ENCODE assay signal across 7 cellular contexts in genomic region chr14:77021424-77021823, GRCh38. TPM values are rescaled to one million over a fixed set of nuclear protein-coding genes. Genes with fewer than 3 reads are reported as not detected.
DNase-seq lines count a peak whose midpoint lies in the region; ATAC-seq and TF ChIP-seq lines count a peak whose summit lies in the region.
"Not testable (repeated sequence)": the region's sequence is repeated elsewhere in the genome, so short reads cannot be mapped to it uniquely, and the experiment has no call there.

No MANE protein-coding gene starts in this region.

- H3K9ac ChIP-seq in parathyroid adenoma = not testable (repeated sequence)

- not testable (repeated sequence) for ATAC-seq in Panc1

- H3K4me3 Mint-ChIP-seq in activated CD4-positive, alpha-beta T cell treated with anti-CD3 and anti-CD28 coated beads, Interleukin-2, amount 10 ng/mL, durations not matched to agents 7 days and 5 days; activated naive CD4-positive, alpha-beta T cell treated with anti-CD3 and anti-CD28 coated beads for 36 hours: not testable (repeated sequence)

- peak; percentile 58 for DNase-seq in GM12865 (ENCODE audit: low read depth)
- not testable (repeated sequence) for DNase-seq in Panc1 (ENCODE audit: low read depth, low spot score); activated CD4-positive, alpha-beta T cell treated with anti-CD3 and anti-CD28 coated beads, Interleukin-2, amount 10 ng/mL, durations not matched to agents 7 days and 5 days; right atrium auricular region (ENCODE audit: low spot score); stomach
- peak; percentile 38 for DNase-seq in activated naive CD4-positive, alpha-beta T cell treated with anti-CD3 and anti-CD28 coated beads for 36 hours

- H3K27ac Mint-ChIP-seq in activated CD4-positive, alpha-beta T cell treated with anti-CD3 and anti-CD28 coated beads, Interleukin-2, amount 10 ng/mL, durations not matched to agents 7 days and 5 days = peak overlapping the region; percentile 73
- H3K27ac Mint-ChIP-seq in activated naive CD4-positive, alpha-beta T cell treated with anti-CD3 and anti-CD28 coated beads for 36 hours = peak overlapping the region; percentile 52

- intact Hi-C loops in Panc1 (cut with micrococcal nuclease; ENCODE audit: unreplicated experiment); activated naive CD4-positive, alpha-beta T cell treated with anti-CD3 and anti-CD28 coated beads for 36 hours (cut with micrococcal nuclease); stomach (cut with DNase I; ENCODE audit: low total_unique reads): not testable (repeated sequence)

- BruUV-seq in Panc1 (replicated peaks; lab: Mats Ljungman, UMichigan) = not testable (repeated sequence)

- 93 to 96% (median 94%) methylated on average over 11 of the region's 11 CpGs for WGBS in stomach, 5 donors

- not testable (repeated sequence) for H3K9me3 Mint-ChIP-seq in activated CD4-positive, alpha-beta T cell treated with anti-CD3 and anti-CD28 coated beads, Interleukin-2, amount 10 ng/mL, durations not matched to agents 7 days and 5 days; activated naive CD4-positive, alpha-beta T cell treated with anti-CD3 and anti-CD28 coated beads for 36 hours

- H3K36me3 ChIP-seq in Panc1 (ENCODE audit: control insufficient read depth, insufficient read depth, low read length); parathyroid adenoma (ENCODE audit: control insufficient read depth, insufficient read depth, low read length): not testable (repeated sequence)
- H3K36me3 ChIP-seq in right atrium auricular region (peaks cover 15% of the 10 kb centered on the region), stomach (peaks cover 6 to 19% (median 16%) of the 10 kb centered on the region in 4 donors)

- not testable (repeated sequence) for TF ChIP-seq CTCF in GM12865 (IDR thresholded peaks at IDR 0.05; ENCODE audit: insufficient read depth, low read depth, low read length, missing control alignments); Panc1 (IDR thresholded peaks at IDR 0.05); right atrium auricular region (IDR thresholded peaks at IDR 0.05); parathyroid adenoma (IDR thresholded peaks at IDR 0.05); stomach (IDR thresholded peaks at IDR 0.05)

- H3K4me1 ChIP-seq in Panc1 (ENCODE audit: control insufficient read depth, insufficient read depth, low read length) = peaks cover 22% of the 10 kb centered on the region
- peaks cover 0 to 42% of the 10 kb centered on the region in 2 donors for H3K4me1 ChIP-seq in right atrium auricular region
- peaks cover 19% of the 10 kb centered on the region for H3K4me1 ChIP-seq in parathyroid adenoma
- peaks cover 36 to 48% (median 42%) of the 10 kb centered on the region in 4 donors for H3K4me1 ChIP-seq in stomach

- TF ChIP-seq POLR2A in stomach (IDR thresholded peaks at IDR 0.05) = not testable (repeated sequence)

- not testable (repeated sequence) for H3K4me3 ChIP-seq in GM12865 (ENCODE audit: low read depth, low read length); Panc1 (ENCODE audit: low read depth in 2 of 2, low read length in 2 of 2); right atrium auricular region; parathyroid adenoma (ENCODE audit: low read depth, low read length); stomach

- CTCF ChIA-PET in Panc1 (lab: Charles Lee) = interaction anchor here (0.6 kb wide), 1 partner anchor 44 kb away, joined by 5 read pairs; no protein-coding TSS in a partner anchor
- CTCF ChIA-PET in activated CD4-positive, alpha-beta T cell treated with anti-CD3 and anti-CD28 coated beads, Interleukin-2, amount 10 ng/mL, durations not matched to agents 7 days and 5 days (lab: Charles Lee) = interaction anchor here (1.4 kb wide), 1 partner anchor 9 kb away, joined by 4 read pairs; no protein-coding TSS in a partner anchor
- CTCF ChIA-PET in activated naive CD4-positive, alpha-beta T cell treated with anti-CD3 and anti-CD28 coated beads for 36 hours (lab: Charles Lee) = interaction anchor here (1.1 to 3.7 kb wide), 4 partner anchors 32 to 150 kb away, joined by 3 to 23 read pairs (median 7); no protein-coding TSS in a partner anchor

- H3K9me3 ChIP-seq in Panc1 (ENCODE audit: control insufficient read depth, insufficient read depth, low read depth, low read length); right atrium auricular region; parathyroid adenoma (ENCODE audit: control insufficient read depth, low read length); stomach: not testable (repeated sequence)

- not testable (repeated sequence) for H2AFZ ChIP-seq in parathyroid adenoma

- H3K27me3 ChIP-seq in Panc1 (ENCODE audit: control insufficient read depth, insufficient read depth, low read length); right atrium auricular region; parathyroid adenoma (ENCODE audit: control insufficient read depth, insufficient read depth, low read length); stomach: not testable (repeated sequence)

- H3K27ac ChIP-seq in Panc1 (ENCODE audit: low read length) = peak overlapping the region; percentile 96
- H3K27ac ChIP-seq in right atrium auricular region = peak overlapping the region; percentile 99 to 100
- peak overlapping the region; percentile 100 for H3K27ac ChIP-seq in parathyroid adenoma
- peak overlapping the region; percentile 38 to 100 (median 100) for H3K27ac ChIP-seq in stomach

- H3K79me2 ChIP-seq in parathyroid adenoma = peaks cover 19% of the 10 kb centered on the region

- not testable (repeated sequence) for H3K27me3 Mint-ChIP-seq in activated CD4-positive, alpha-beta T cell treated with anti-CD3 and anti-CD28 coated beads, Interleukin-2, amount 10 ng/mL, durations not matched to agents 7 days and 5 days; activated naive CD4-positive, alpha-beta T cell treated with anti-CD3 and anti-CD28 coated beads for 36 hours (ENCODE audit: low read depth)

- in situ Hi-C loops in Panc1 (cut with HindIII; ENCODE audit: low pct_unique_long_range_greater_than_20kb, low sequenced_read_pairs) = not testable (repeated sequence)

- POLR2A ChIA-PET in Panc1 (lab: Charles Lee) = interaction anchor here (0.6 kb wide), 1 partner anchor 92 kb away, joined by 4 read pairs; no protein-coding TSS in a partner anchor
- POLR2A ChIA-PET in activated CD4-positive, alpha-beta T cell treated with anti-CD3 and anti-CD28 coated beads, Interleukin-2, amount 10 ng/mL, durations not matched to agents 7 days and 5 days (lab: Charles Lee) = not testable (repeated sequence)

- TF ChIP-seq EP300 in stomach (IDR thresholded peaks at IDR 0.05) = not testable (repeated sequence)

- peaks cover 46% of the 10 kb centered on the region for H3K4me1 Mint-ChIP-seq in activated CD4-positive, alpha-beta T cell treated with anti-CD3 and anti-CD28 coated beads, Interleukin-2, amount 10 ng/mL, durations not matched to agents 7 days and 5 days
- peaks cover 46% of the 10 kb centered on the region for H3K4me1 Mint-ChIP-seq in activated naive CD4-positive, alpha-beta T cell treated with anti-CD3 and anti-CD28 coated beads for 36 hours (ENCODE audit: low read depth)

- not testable (repeated sequence) for H3K4me2 ChIP-seq in parathyroid adenoma (ENCODE audit: low read length)

- peaks cover 21% of the 10 kb centered on the region for H3K36me3 Mint-ChIP-seq in activated CD4-positive, alpha-beta T cell treated with anti-CD3 and anti-CD28 coated beads, Interleukin-2, amount 10 ng/mL, durations not matched to agents 7 days and 5 days (ENCODE audit: low read depth)
- H3K36me3 Mint-ChIP-seq in activated naive CD4-positive, alpha-beta T cell treated with anti-CD3 and anti-CD28 coated beads for 36 hours (ENCODE audit: low read depth) = peaks cover 17% of the 10 kb centered on the region

RNA-seq across cellular contexts. Expression of gene IRF2BPL, which starts 7.1 kb away (rescaled TPM):
- total RNA-seq in Panc1 (2021; ENCODE audit: unreplicated experiment) = 83.3 TPM
- 118 TPM for polyA plus RNA-seq in Panc1 (2012; ENCODE audit: insufficient read length)
- total RNA-seq in activated CD4-positive, alpha-beta T cell treated with anti-CD3 and anti-CD28 coated beads, Interleukin-2, amount 10 ng/mL, durations not matched to agents 7 days and 5 days = 10 to 100 TPM; 26.0 to 29.9 TPM
- total RNA-seq in activated naive CD4-positive, alpha-beta T cell treated with anti-CD3 and anti-CD28 coated beads for 36 hours = 10 to 100 TPM; 34.8 to 35.2 TPM
- total RNA-seq in right atrium auricular region = 10 to 100 TPM; 42.0 to 51.1 TPM
- 10 to 100 TPM in 4 of 5 donors, 1 to 10 TPM in 1; 5.3 to 43.6 (median 28.4) TPM for total RNA-seq in stomach
- 10 to 100 TPM in 2 of 3 donors, 1 to 10 TPM in 1; 8.5 to 17.7 (median 10.5) TPM for polyA plus RNA-seq in stomach
